In genomic region chr4:169050308-169050707, GRCh38 we compare ENCODE assay signal across 2 cellular contexts.
TF ChIP-seq lines count a peak whose summit lies in the region.

No MANE protein-coding gene starts in this region.

TF ChIP-seq in liver, 16 proteins besides CTCF, POLR2A, EP300 and RAD21:
- TF ChIP-seq NR2F2 (IDR thresholded peaks at IDR 0.05) (peak; percentile 81), FOXA1 (IDR thresholded peaks at IDR 0.05) (no peak), SP1 (IDR thresholded peaks at IDR 0.05) (peak; percentile 36), ATF3 (IDR thresholded peaks at IDR 0.05) (no peak), HNF4A (conservative IDR thresholded peaks at IDR 0.05) (no peak), FOXA2 (IDR thresholded peaks at IDR 0.05) (no peak), RXRA (IDR thresholded peaks at IDR 0.05) (no peak), REST (IDR thresholded peaks at IDR 0.05) (no peak), MAX (IDR thresholded peaks at IDR 0.05) (no peak), GABPA (IDR thresholded peaks at IDR 0.05 in 1 of 2, conservative IDR thresholded peaks at IDR 0.05 in 1 of 2) (no peak)

TF ChIP-seq in HepG2, 621 proteins besides CTCF, POLR2A, EP300 and RAD21:
- no peak for TF ChIP-seq BATF2 (CRISPR knock-in tag; IDR thresholded peaks at IDR 0.05)
TF ChIP-seq in HepG2: peak in this region for 0.
